In genomic region chr1:44029260-44029910, GRCh38 we compare ENCODE assay signal across 8 cellular contexts. TPM values are rescaled to one million over a fixed set of nuclear protein-coding genes. Genes with fewer than 3 reads are reported as not detected.
DNase-seq lines count a peak whose midpoint lies in the region; ATAC-seq, FAIRE-seq and TF ChIP-seq lines count a peak whose summit lies in the region.

No MANE protein-coding gene starts in this region.

- H3K9ac ChIP-seq in iPS-18a (ENCODE audit: low read length): peak overlapping the region; percentile 88

- no peaks in the 10 kb centered on the region for H3K9me3 Mint-ChIP-seq in CD8-positive, alpha-beta T cell

- no peaks in the 10 kb centered on the region for H3K27me3 ChIP-seq in CD8-positive, alpha-beta T cell (ENCODE audit: insufficient read depth, low read length)
- H3K27me3 ChIP-seq in HL-60 (ENCODE audit: insufficient read depth, poor library complexity, severe bottlenecking) (no peaks in the 10 kb centered on the region), iPS-18a (ENCODE audit: control insufficient read depth, insufficient read depth, low read length) (no peaks in the 10 kb centered on the region)

- H3K36me3 ChIP-seq in CD8-positive, alpha-beta T cell (ENCODE audit: insufficient read depth, low read length): no peaks in the 10 kb centered on the region
- H3K36me3 ChIP-seq in iPS-18a (ENCODE audit: control insufficient read depth, low read depth, low read length): no peaks in the 10 kb centered on the region

- peak overlapping the region; percentile 95 for H3K27ac Mint-ChIP-seq in CD8-positive, alpha-beta T cell

- peak; percentile 24 for ATAC-seq in CD8-positive, alpha-beta T cell
- ATAC-seq in GM19455 (IDR thresholded peaks at IDR 0.05; ENCODE audit: unreplicated experiment): peak; percentile 28
- peak; percentile 42 for ATAC-seq in stimulated activated naive CD8-positive, alpha-beta T cell treated with anti-CD3 and anti-CD28 coated beads, Interleukin-15, Interleukin-2, amounts not matched to agents 100 U/mL and 50 U/mL, for 24 hours
- ATAC-seq in HG02981 (IDR thresholded peaks at IDR 0.05; ENCODE audit: unreplicated experiment): no peak

- intact Hi-C loops in CD8-positive, alpha-beta T cell (cut with DNase I, micrococcal nuclease): no loop called here

- peak overlapping the region; percentile 97 for H3K4me3 Mint-ChIP-seq in CD8-positive, alpha-beta T cell

- peaks cover 12% of the 10 kb centered on the region for H3K4me1 ChIP-seq in CD8-positive, alpha-beta T cell (ENCODE audit: insufficient read depth, low read length)
- H3K4me1 ChIP-seq in iPS-18a (ENCODE audit: control insufficient read depth, low read depth, low read length): peaks cover 16% of the 10 kb centered on the region

- H3K4me3 ChIP-seq in CD8-positive, alpha-beta T cell (ENCODE audit: low read depth, low read length): peak overlapping the region; percentile 64
- H3K4me3 ChIP-seq in HL-60 (replicated peaks; ENCODE audit: insufficient read depth, low read length): peak overlapping the region; percentile 70
- peak overlapping the region; percentile 72 for H3K4me3 ChIP-seq in iPS-18a (ENCODE audit: low read length)

- POLR2A ChIA-PET in CD8-positive, alpha-beta T cell (lab: Charles Lee): no interaction called here

- no peaks in the 10 kb centered on the region for H3K9me3 ChIP-seq in CD8-positive, alpha-beta T cell (ENCODE audit: low read length)
- H3K9me3 ChIP-seq in iPS-18a (ENCODE audit: control insufficient read depth, low read depth, low read length): no peaks in the 10 kb centered on the region

- no peaks in the 10 kb centered on the region for H3K27me3 Mint-ChIP-seq in CD8-positive, alpha-beta T cell (ENCODE audit: low read depth)

- CTCF ChIA-PET in CD8-positive, alpha-beta T cell (lab: Charles Lee): interaction anchor here (0.9 to 18.6 kb wide), 2 partner anchors 26 to 95 kb away, joined by 3 to 337 read pairs; no protein-coding TSS in a partner anchor

- no peak for TF ChIP-seq CTCF in CD8-positive, alpha-beta T cell (IDR thresholded peaks at IDR 0.05)
- TF ChIP-seq CTCF in HL-60 (IDR thresholded peaks at IDR 0.05; ENCODE audit: insufficient read depth, low read length): no peak
- no peak for TF ChIP-seq CTCF in D721Med (IDR thresholded peaks at IDR 0.05; ENCODE audit: insufficient read depth, missing control alignments)

- peaks cover 20% of the 10 kb centered on the region for H3K4me1 Mint-ChIP-seq in CD8-positive, alpha-beta T cell (ENCODE audit: low read depth)

- peak overlapping the region; percentile 51 for H3K27ac ChIP-seq in CD8-positive, alpha-beta T cell (ENCODE audit: low read depth, low read length)
- peak overlapping the region; percentile 28 for H3K27ac ChIP-seq in HL-60 (replicated peaks)
- no peak overlapping the region for H3K27ac ChIP-seq in iPS-18a (ENCODE audit: low read length)

- peak in 1 of 7 experiments; percentile 38 for DNase-seq in CD8-positive, alpha-beta T cell
- no peak for DNase-seq in HL-60 (ENCODE audit: low read depth in 1 of 2, low spot score in 1 of 2)
- peak; percentile 17 for DNase-seq in activated naive CD8-positive, alpha-beta T cell treated with anti-CD3 and anti-CD28 coated beads, Interleukin-2, amount 50 U/mL, for 16 hours (ENCODE audit: low read depth, low spot score)
- no peak for DNase-seq in stimulated activated naive CD8-positive, alpha-beta T cell treated with anti-CD3 and anti-CD28 coated beads, Interleukin-15, Interleukin-2, amounts not matched to agents 100 U/mL and 50 U/mL, for 24 hours
- DNase-seq in D721Med (ENCODE audit: insufficient read length, low spot score): no peak

- no peaks in the 10 kb centered on the region for H3K36me3 Mint-ChIP-seq in CD8-positive, alpha-beta T cell

- FAIRE-seq in D721Med (lab: Jason Lieb, UNC): no peak

RNA-seq across cellular contexts. Expression of gene SLC6A9, which starts 1.9 kb away (rescaled TPM):
- total RNA-seq in CD8-positive, alpha-beta T cell: not detected

RNA-seq across cellular contexts. Expression of gene CCDC24, which starts 38.0 kb away (rescaled TPM):
- total RNA-seq in CD8-positive, alpha-beta T cell: under 1 TPM; 0.33 to 0.71 TPM

RNA-seq across cellular contexts. Expression of gene B4GALT2, which starts 50.4 kb away (rescaled TPM):
- under 1 TPM; 0.42 to 0.71 TPM for total RNA-seq in CD8-positive, alpha-beta T cell

RNA-seq across cellular contexts. Expression of gene ATP6V0B, which starts 54.6 kb away (rescaled TPM):
- total RNA-seq in CD8-positive, alpha-beta T cell: 10 to 100 TPM; 52.0 to 56.3 TPM

RNA-seq across cellular contexts. Expression of gene DPH2, which starts 59.6 kb away (rescaled TPM):
- total RNA-seq in CD8-positive, alpha-beta T cell: 10 to 100 TPM; 14.8 to 15.7 TPM
